Comparison of ENCODE assay signal across 8 cellular contexts in the genomic region with DNA sequence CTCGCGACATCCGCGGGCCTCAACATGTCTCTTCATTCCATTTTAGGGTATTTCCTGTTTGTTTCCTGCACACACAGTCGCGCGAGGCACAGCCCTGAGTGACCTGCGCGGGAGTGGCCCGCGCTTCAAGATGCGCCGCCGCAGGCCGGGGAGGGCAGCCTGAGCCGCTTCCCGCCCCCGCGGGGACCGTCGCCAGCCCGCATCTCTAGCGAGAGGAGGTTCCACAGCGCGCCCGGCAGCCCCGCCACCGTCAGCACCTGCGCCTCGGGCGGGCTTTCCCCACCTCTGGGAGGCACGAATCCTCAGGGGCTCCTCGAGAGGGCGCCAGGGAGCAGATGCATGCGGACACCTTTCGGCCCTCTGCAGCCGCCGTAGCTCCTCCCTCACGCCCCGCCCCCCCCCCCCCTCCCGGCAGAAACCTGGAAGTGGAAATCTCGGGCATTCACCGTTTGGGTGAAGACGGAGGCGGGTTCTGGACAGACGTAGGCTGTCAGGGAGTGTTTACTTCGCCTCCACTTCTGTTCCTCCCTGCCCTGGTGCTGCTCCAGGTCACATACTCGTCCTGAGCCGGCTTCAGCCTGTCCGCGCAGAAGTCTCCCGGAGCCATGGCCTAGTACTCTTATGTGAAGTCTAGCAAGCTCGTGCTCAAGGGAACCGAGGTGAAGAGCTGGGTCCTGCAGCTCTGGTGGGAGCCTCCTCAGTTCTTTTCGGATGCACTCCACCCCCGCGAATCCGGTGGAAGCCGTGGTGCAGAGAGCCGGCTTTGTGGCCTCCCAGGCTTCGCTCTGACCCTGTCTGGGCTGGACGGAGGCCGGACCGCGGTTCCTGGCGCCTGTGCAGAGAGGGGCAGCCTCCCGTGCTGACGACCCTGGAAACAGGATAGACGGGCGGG.
DNase-seq lines count a peak whose midpoint lies in the region; ATAC-seq and TF ChIP-seq lines count a peak whose summit lies in the region.

No MANE protein-coding gene starts in this region.

- H2AFZ ChIP-seq in SU-DHL-6 (ENCODE audit: low read depth, low read length, severe bottlenecking), result peak overlapping the region; percentile 76

- H3K79me2 ChIP-seq in SU-DHL-6 (ENCODE audit: insufficient read depth, low read length), result 0 out of 2 replicates have a peak, but pooled peaks cover 14% of the 10 kb centered on the region

- 6 to 35% (median 14%) methylated on average over 49 to 70 of the region's 70 CpGs for WGBS in heart left ventricle, 4 donors
- 7% methylated on average over 65 of the region's 70 CpGs for WGBS in prostate gland

- H4K20me1 ChIP-seq in SU-DHL-6 (ENCODE audit: low read depth, low read length), result no peaks in the 10 kb centered on the region

- H3K27ac ChIP-seq in SU-DHL-6 (ENCODE audit: low read depth, low read length) (peak overlapping the region; percentile 46), heart left ventricle (peak overlapping the region in 11 of 12 donors; percentile 55 to 88 (median 78)), prostate gland (peak overlapping the region; percentile 73 to 78)

- H3K9ac ChIP-seq in SU-DHL-6 (ENCODE audit: low read length), result peak overlapping the region; percentile 93

- peak; percentile 45 for TF ChIP-seq CTCF in SU-DHL-6 (IDR thresholded peaks at IDR 0.05; ENCODE audit: insufficient read depth, low read length, poor library complexity, severe bottlenecking)
- TF ChIP-seq CTCF in heart left ventricle (IDR thresholded peaks at IDR 0.05), result peak; percentile 55 to 87 (median 70)
- TF ChIP-seq CTCF in prostate gland (IDR thresholded peaks at IDR 0.05), result peak; percentile 74 to 86 (median 78)

- H3K36me3 Mint-ChIP-seq in activated naive CD8-positive, alpha-beta T cell treated with anti-CD3 and anti-CD28 coated beads, Interleukin-2, amount 50 U/mL, for 24 hours (ENCODE audit: low read depth), result peaks cover 14% of the 10 kb centered on the region

- TF ChIP-seq POLR2A in heart left ventricle (IDR thresholded peaks at IDR 0.05) (no peak), prostate gland (IDR thresholded peaks at IDR 0.05) (peak; percentile 38)

- H3K4me3 Mint-ChIP-seq in activated naive CD8-positive, alpha-beta T cell treated with anti-CD3 and anti-CD28 coated beads, Interleukin-2, amount 50 U/mL, for 24 hours, result peak overlapping the region; percentile 93

- intact Hi-C loops in heart left ventricle (cut with DNase I) (loop anchor here in 1 of 10 donors (10.0 kb wide), 1 partner anchor 208 kb away; no protein-coding TSS in a partner anchor), prostate gland (cut with DNase I) (no loop called here)

- H3K4me2 ChIP-seq in SU-DHL-6 (ENCODE audit: low read depth, low read length, poor library complexity, severe bottlenecking), result peak overlapping the region; percentile 63

- ATAC-seq in activated naive CD8-positive, alpha-beta T cell treated with anti-CD3 and anti-CD28 coated beads, Interleukin-2, amount 50 U/mL, for 24 hours, result peak; percentile 91
- peak; percentile 69 to 92 (median 87) for ATAC-seq in heart left ventricle

- H3K9me3 ChIP-seq in SU-DHL-6 (ENCODE audit: insufficient read depth, low read length) (no peaks in the 10 kb centered on the region), heart left ventricle (no peaks in the 10 kb centered on the region), prostate gland (no peaks in the 10 kb centered on the region)

- H3F3A ChIP-seq in SU-DHL-6 (ENCODE audit: insufficient read depth), result no peaks in the 10 kb centered on the region

- H3K9me3 Mint-ChIP-seq in activated naive CD8-positive, alpha-beta T cell treated with anti-CD3 and anti-CD28 coated beads, Interleukin-2, amount 50 U/mL, for 24 hours, result peaks cover 5% of the 10 kb centered on the region

- H3K36me3 ChIP-seq in H7 (replicated peaks; ENCODE audit: control insufficient read depth, insufficient read depth, low read length) (no peaks in the 10 kb centered on the region), SU-DHL-6 (ENCODE audit: low read length) (no peaks in the 10 kb centered on the region), heart left ventricle (peaks cover 0 to 9% (median 0%) of the 10 kb centered on the region in 9 donors), prostate gland (no peaks in the 10 kb centered on the region)

- H3K4me3 ChIP-seq in H7 (ENCODE audit: insufficient read depth, low read depth, low read length) (peak overlapping the region; percentile 53), SU-DHL-6 (ENCODE audit: insufficient read depth, low read length, poor library complexity, severe bottlenecking) (peak overlapping the region; percentile 92), heart left ventricle (peak overlapping the region; percentile 59 to 98 (median 77)), prostate gland (peak overlapping the region; percentile 71 to 82)

- peaks cover 0 to 20% (median 4%) of the 10 kb centered on the region in 12 donors for H3K4me1 ChIP-seq in heart left ventricle
- H3K4me1 ChIP-seq in prostate gland (replicated peaks), result no peaks in the 10 kb centered on the region

- H3K27ac Mint-ChIP-seq in activated naive CD8-positive, alpha-beta T cell treated with anti-CD3 and anti-CD28 coated beads, Interleukin-2, amount 50 U/mL, for 24 hours, result peak overlapping the region; percentile 85

- H3K27me3 ChIP-seq in H7 (ENCODE audit: control insufficient read depth, insufficient read depth, low read length) (no peaks in the 10 kb centered on the region), SU-DHL-6 (ENCODE audit: low read length) (no peaks in the 10 kb centered on the region), heart left ventricle (no peaks in the 10 kb centered on the region), prostate gland (replicated peaks; ENCODE audit: insufficient read depth) (no peaks in the 10 kb centered on the region)

- H3K9me2 ChIP-seq in SU-DHL-6 (replicated peaks; ENCODE audit: insufficient read depth, low read length), result no peaks in the 10 kb centered on the region

- H3K4me1 Mint-ChIP-seq in activated naive CD8-positive, alpha-beta T cell treated with anti-CD3 and anti-CD28 coated beads, Interleukin-2, amount 50 U/mL, for 24 hours, result peaks cover 39% of the 10 kb centered on the region

- no peaks in the 10 kb centered on the region for H3K27me3 Mint-ChIP-seq in activated naive CD8-positive, alpha-beta T cell treated with anti-CD3 and anti-CD28 coated beads, Interleukin-2, amount 50 U/mL, for 24 hours

- DNase-seq in EH (ENCODE audit: low read depth) (peak; percentile 87), H7 (peak; percentile 82), NAMALWA (ENCODE audit: low spot score) (peak; percentile 59), heart left ventricle (peak; percentile 78 to 91 (median 89)), prostate gland (ENCODE audit: low spot score) (peak; percentile 82), ureter (ENCODE audit: low spot score) (peak; percentile 81)
- peak; percentile 89 for DNase-seq in activated naive CD8-positive, alpha-beta T cell treated with anti-CD3 and anti-CD28 coated beads, Interleukin-2, amount 50 U/mL, for 24 hours

Comparison
In these comparisons a context has a peak if more than half of its experiments do, and no peak if none do; other contexts are left out.
1. Peak in every context shown above with its lines: DNase-seq, ATAC-seq, H3K4me3 ChIP-seq and H3K27ac ChIP-seq.